In genomic region chr12:8950287-8950574, GRCh38 we compare ENCODE assay signal across 1 cellular context.
TF ChIP-seq lines count a peak whose summit lies in the region.

No MANE protein-coding gene starts in this region.

TF ChIP-seq in GM12878, 131 proteins besides CTCF, POLR2A, EP300 and RAD21:
- TF ChIP-seq JUND (IDR thresholded peaks at IDR 0.05; ENCODE audit: low read depth, low read length), result no peak
- TF ChIP-seq HDGF (IDR thresholded peaks at IDR 0.05), result no peak
- no peak for TF ChIP-seq ZNF274 (IDR thresholded peaks at IDR 0.05; ENCODE audit: insufficient read depth, insufficient read length)
- TF ChIP-seq, protein P1, sequence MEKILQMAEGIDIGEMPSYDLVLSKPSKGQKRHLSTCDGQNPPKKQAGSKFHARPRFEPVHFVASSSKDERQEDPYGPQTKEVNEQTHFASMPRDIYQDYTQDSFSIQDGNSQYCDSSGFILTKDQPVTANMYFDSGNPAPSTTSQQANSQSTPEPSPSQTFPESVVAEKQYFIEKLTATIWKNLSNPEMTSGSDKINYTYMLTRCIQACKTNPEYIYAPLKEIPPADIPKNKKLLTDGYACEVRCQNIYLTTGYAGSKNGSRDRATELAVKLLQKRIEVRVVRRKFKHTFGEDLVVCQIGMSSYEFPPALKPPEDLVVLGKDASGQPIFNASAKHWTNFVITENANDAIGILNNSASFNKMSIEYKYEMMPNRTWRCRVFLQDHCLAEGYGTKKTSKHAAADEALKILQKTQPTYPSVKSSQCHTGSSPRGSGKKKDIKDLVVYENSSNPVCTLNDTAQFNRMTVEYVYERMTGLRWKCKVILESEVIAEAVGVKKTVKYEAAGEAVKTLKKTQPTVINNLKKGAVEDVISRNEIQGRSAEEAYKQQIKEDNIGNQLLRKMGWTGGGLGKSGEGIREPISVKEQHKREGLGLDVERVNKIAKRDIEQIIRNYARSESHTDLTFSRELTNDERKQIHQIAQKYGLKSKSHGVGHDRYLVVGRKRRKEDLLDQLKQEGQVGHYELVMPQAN (conservative IDR thresholded peaks at IDR 0.05), result no peak
- TF ChIP-seq ZNF24 (IDR thresholded peaks at IDR 0.05), result no peak
- no peak for TF ChIP-seq RAD51 (IDR thresholded peaks at IDR 0.05)
- no peak for TF ChIP-seq ZZZ3 (IDR thresholded peaks at IDR 0.05; ENCODE audit: control insufficient read depth, insufficient read length, low read depth)
- TF ChIP-seq, protein P2, sequence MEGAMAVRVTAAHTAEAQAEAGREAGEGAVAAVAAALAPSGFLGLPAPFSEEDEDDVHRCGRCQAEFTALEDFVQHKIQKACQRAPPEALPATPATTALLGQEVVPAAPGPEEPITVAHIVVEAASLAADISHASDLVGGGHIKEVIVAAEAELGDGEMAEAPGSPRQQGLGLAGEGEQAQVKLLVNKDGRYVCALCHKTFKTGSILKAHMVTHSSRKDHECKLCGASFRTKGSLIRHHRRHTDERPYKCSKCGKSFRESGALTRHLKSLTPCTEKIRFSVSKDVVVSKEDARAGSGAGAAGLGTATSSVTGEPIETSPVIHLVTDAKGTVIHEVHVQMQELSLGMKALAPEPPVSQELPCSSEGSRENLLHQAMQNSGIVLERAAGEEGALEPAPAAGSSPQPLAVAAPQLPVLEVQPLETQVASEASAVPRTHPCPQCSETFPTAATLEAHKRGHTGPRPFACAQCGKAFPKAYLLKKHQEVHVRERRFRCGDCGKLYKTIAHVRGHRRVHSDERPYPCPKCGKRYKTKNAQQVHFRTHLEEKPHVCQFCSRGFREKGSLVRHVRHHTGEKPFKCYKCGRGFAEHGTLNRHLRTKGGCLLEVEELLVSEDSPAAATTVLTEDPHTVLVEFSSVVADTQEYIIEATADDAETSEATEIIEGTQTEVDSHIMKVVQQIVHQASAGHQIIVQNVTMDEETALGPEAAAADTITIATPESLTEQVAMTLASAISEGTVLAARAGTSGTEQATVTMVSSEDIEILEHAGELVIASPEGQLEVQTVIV (IDR thresholded peaks at IDR 0.05; ENCODE audit: borderline replicate concordance, partially characterized antibody), result no peak
- TF ChIP-seq FOXM1 (IDR thresholded peaks at IDR 0.05; ENCODE audit: low read depth, low read length), result no peak
- no peak for TF ChIP-seq ESRRA (IDR thresholded peaks at IDR 0.05; ENCODE audit: low read length)
- TF ChIP-seq SMARCA5 (IDR thresholded peaks at IDR 0.05), result no peak
- no peak for TF ChIP-seq BHLHE40 (IDR thresholded peaks at IDR 0.05; ENCODE audit: borderline replicate concordance in 1 of 2, low read depth in 2 of 2, low read length in 1 of 2)
- TF ChIP-seq, protein P3, sequence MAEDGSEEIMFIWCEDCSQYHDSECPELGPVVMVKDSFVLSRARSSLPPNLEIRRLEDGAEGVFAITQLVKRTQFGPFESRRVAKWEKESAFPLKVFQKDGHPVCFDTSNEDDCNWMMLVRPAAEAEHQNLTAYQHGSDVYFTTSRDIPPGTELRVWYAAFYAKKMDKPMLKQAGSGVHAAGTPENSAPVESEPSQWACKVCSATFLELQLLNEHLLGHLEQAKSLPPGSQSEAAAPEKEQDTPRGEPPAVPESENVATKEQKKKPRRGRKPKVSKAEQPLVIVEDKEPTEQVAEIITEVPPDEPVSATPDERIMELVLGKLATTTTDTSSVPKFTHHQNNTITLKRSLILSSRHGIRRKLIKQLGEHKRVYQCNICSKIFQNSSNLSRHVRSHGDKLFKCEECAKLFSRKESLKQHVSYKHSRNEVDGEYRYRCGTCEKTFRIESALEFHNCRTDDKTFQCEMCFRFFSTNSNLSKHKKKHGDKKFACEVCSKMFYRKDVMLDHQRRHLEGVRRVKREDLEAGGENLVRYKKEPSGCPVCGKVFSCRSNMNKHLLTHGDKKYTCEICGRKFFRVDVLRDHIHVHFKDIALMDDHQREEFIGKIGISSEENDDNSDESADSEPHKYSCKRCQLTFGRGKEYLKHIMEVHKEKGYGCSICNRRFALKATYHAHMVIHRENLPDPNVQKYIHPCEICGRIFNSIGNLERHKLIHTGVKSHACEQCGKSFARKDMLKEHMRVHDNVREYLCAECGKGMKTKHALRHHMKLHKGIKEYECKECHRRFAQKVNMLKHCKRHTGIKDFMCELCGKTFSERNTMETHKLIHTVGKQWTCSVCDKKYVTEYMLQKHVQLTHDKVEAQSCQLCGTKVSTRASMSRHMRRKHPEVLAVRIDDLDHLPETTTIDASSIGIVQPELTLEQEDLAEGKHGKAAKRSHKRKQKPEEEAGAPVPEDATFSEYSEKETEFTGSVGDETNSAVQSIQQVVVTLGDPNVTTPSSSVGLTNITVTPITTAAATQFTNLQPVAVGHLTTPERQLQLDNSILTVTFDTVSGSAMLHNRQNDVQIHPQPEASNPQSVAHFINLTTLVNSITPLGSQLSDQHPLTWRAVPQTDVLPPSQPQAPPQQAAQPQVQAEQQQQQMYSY (CRISPR knock-in tag; IDR thresholded peaks at IDR 0.05), result no peak
